In genomic region chr7:134632937-134633540, GRCh38 we compare ENCODE assay signal across 1 cellular context.
TF ChIP-seq lines count a peak whose summit lies in the region.

No MANE protein-coding gene starts in this region.

TF ChIP-seq in SK-N-SH treated with all-trans-retinoic acid at 6 μM for 48 hours, 23 proteins besides CTCF, POLR2A, EP300 and RAD21 (continued from another document):
- no peak for TF ChIP-seq CSRNP3 (CRISPR knock-in tag; IDR thresholded peaks at IDR 0.05)
